In the genomic region with DNA sequence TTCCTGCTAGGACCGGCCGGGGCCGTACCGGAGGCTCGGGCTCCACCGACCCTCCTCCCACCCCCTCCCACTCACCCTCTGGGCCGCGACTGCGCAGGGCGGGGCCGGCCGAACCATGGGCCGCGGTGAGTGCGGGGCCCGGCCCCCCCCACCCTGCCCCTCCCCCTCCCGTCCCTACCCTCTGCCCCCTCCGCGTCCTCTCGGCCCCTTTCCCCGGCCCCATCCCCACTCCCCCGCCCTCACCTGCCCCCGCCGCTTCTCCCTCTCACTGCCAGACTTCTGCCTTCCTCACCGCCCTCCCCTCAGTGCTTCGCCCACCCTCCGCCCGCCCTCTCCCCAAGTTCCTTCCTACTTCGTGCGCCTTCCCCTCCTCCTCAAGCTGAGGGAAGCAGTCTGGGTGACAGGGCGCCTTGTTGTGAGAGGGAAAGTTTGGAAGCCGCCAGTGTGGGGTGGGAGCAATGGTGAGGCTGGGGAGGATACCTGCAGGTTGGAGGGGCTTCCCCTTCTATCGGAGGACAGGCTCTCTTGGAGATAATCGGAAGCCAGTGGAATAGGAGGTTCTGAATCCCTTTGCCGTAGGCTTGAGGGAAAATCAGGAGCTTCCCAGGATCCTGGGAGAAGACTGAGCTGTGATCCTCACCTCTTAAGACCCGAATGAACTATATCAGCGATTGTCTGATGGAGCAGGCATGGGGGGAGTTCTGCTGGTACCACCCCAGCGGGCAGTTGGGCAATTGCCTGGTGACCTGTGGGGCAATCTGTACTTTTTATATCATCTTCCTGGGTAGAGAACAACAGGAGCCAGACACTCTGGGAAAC, we compare ENCODE assay signal across 8 cellular contexts. TPM values are rescaled to one million over a fixed set of nuclear protein-coding genes. Genes with fewer than 3 reads are reported as not detected.
DNase-seq lines count a peak whose midpoint lies in the region; ATAC-seq and TF ChIP-seq lines count a peak whose summit lies in the region.

No MANE protein-coding gene starts in this region.

- peaks cover 43% of the 10 kb centered on the region for H3K36me3 ChIP-seq in OCI-LY1 (ENCODE audit: insufficient read depth, low read length)
- H3K36me3 ChIP-seq in ovary, result no peaks in the 10 kb centered on the region

- H3F3A ChIP-seq in OCI-LY1 (ENCODE audit: insufficient read depth, low read length), result 0 out of 2 replicates have a peak, but pooled peaks cover 7% of the 10 kb centered on the region

- H2AFZ ChIP-seq in OCI-LY1 (ENCODE audit: low read length), result no peak overlapping the region

- peak; percentile 33 for TF ChIP-seq POLR2A in ovary (IDR thresholded peaks at IDR 0.05)

- H3K4me1 ChIP-seq in OCI-LY1 (ENCODE audit: insufficient read depth, low read length, severe bottlenecking), result peaks cover 52% of the 10 kb centered on the region
- peaks cover 16% of the 10 kb centered on the region for H3K4me1 ChIP-seq in ovary (ENCODE audit: insufficient read depth)

- H3K9me2 ChIP-seq in OCI-LY1 (ENCODE audit: low read depth, low read length), result no peaks in the 10 kb centered on the region

- peaks cover 11% of the 10 kb centered on the region for H3K79me2 ChIP-seq in OCI-LY1 (ENCODE audit: insufficient read depth, low read length)

- H3K9me3 ChIP-seq in OCI-LY1 (ENCODE audit: low read length) (no peaks in the 10 kb centered on the region), ovary (no peaks in the 10 kb centered on the region)

- H3K27me3 ChIP-seq in OCI-LY1 (ENCODE audit: insufficient read depth, low read length) (no peaks in the 10 kb centered on the region), ovary (no peaks in the 10 kb centered on the region)

- H3K4me3 ChIP-seq in OCI-LY1 (ENCODE audit: low read depth, low read length, poor library complexity, severe bottlenecking), result peak overlapping the region; percentile 75
- H3K4me3 ChIP-seq in ovary, result peak overlapping the region; percentile 72

- DNase-seq in DMS53 (lab: John Stamatoyannopoulos, UW), result peak; percentile 72
- DNase-seq in DMS53 treated with DMSO at 0.1 percent for 48 hours (lab: John Stamatoyannopoulos, UW; ENCODE audit: unreplicated experiment), result no peak
- DNase-seq in activated naive CD4-positive, alpha-beta T cell treated with anti-CD3 and anti-CD28 coated beads, Interleukin-2, amount 50 U/mL, for 72 hours (ENCODE audit: low spot score in 2 of 2), result peak; percentile 21 to 72
- peak; percentile 76 for DNase-seq in Right ventricle myocardium superior
- peak; percentile 72 to 79 (median 77) for DNase-seq in ovary

- H3K27ac ChIP-seq in OCI-LY1 (ENCODE audit: low read depth, low read length, poor library complexity, severe bottlenecking) (peak overlapping the region; percentile 85), ovary (peak overlapping the region; percentile 96 to 98)

- TF ChIP-seq EP300 in ovary (IDR thresholded peaks at IDR 0.05), result no peak

- peaks cover 22 to 24% of the 10 kb centered on the region in 2 donors for H3K36me3 Mint-ChIP-seq in activated naive CD4-positive, alpha-beta T cell treated with anti-CD3 and anti-CD28 coated beads, Interleukin-2, amount 50 U/mL, for 72 hours

- TF ChIP-seq CTCF in OCI-LY1 (IDR thresholded peaks at IDR 0.05; ENCODE audit: low read length) (no peak), ovary (IDR thresholded peaks at IDR 0.05) (no peak)

- intact Hi-C loops in Right ventricle myocardium superior (cut with DNase I) (no loop called here), ovary (cut with DNase I) (loop anchor here in 1 of 4 donors (5.0 kb wide), 1 partner anchor 89 kb away; a partner anchor contains a TSS)

- peak overlapping the region; percentile 93 for H3K4me2 ChIP-seq in OCI-LY1 (ENCODE audit: low read length)

- WGBS in ovary, 3 donors, result 0 to 1% (median 0%) methylated on average over 23 to 38 of the region's 38 CpGs

- ATAC-seq in activated naive CD4-positive, alpha-beta T cell treated with anti-CD3 and anti-CD28 coated beads, Interleukin-2, amount 50 U/mL, for 72 hours, result no peak
- no peak for ATAC-seq in Right ventricle myocardium superior (ENCODE audit: poor library complexity)
- no peak for ATAC-seq in GM18502 (IDR thresholded peaks at IDR 0.05; ENCODE audit: poor library complexity, unreplicated experiment)
- no peak for ATAC-seq in HG03571 (IDR thresholded peaks at IDR 0.05; ENCODE audit: unreplicated experiment)

- no peaks in the 10 kb centered on the region for H4K20me1 ChIP-seq in OCI-LY1 (ENCODE audit: insufficient read depth, low read length)

- H3K9me3 Mint-ChIP-seq in activated naive CD4-positive, alpha-beta T cell treated with anti-CD3 and anti-CD28 coated beads, Interleukin-2, amount 50 U/mL, for 72 hours, result no peaks in the 10 kb centered on the region

- H3K27ac Mint-ChIP-seq in activated naive CD4-positive, alpha-beta T cell treated with anti-CD3 and anti-CD28 coated beads, Interleukin-2, amount 50 U/mL, for 72 hours, result peak overlapping the region; percentile 97 to 100

- peak overlapping the region; percentile 83 for H3K9ac ChIP-seq in OCI-LY1 (ENCODE audit: low read length)

RNA-seq across cellular contexts. Expression of a gene that starts 0.5 kb away (rescaled TPM):
- total RNA-seq in activated naive CD4-positive, alpha-beta T cell treated with anti-CD3 and anti-CD28 coated beads, Interleukin-2, amount 50 U/mL, for 72 hours, result 10 to 100 TPM; 66.4 to 77.5 TPM
- 25.4 TPM for total RNA-seq in Right ventricle myocardium superior
- 100 to 1,000 TPM in 2 of 7 donors, 10 to 100 TPM in 5; 25.2 to 122 (median 79.7) TPM for total RNA-seq in ovary
- polyA plus RNA-seq in ovary, result 10 to 100 TPM; 18.1 to 35.0 TPM

RNA-seq across cellular contexts. Expression of a gene that starts 2.8 kb away (rescaled TPM):
- 10 to 100 TPM; 24.9 to 79.8 TPM for total RNA-seq in activated naive CD4-positive, alpha-beta T cell treated with anti-CD3 and anti-CD28 coated beads, Interleukin-2, amount 50 U/mL, for 72 hours
- total RNA-seq in Right ventricle myocardium superior, result 16.4 TPM
- total RNA-seq in ovary, result 10 to 100 TPM; 22.1 to 84.9 (median 29.2) TPM
- 10 to 100 TPM; 34.9 to 62.1 TPM for polyA plus RNA-seq in ovary

RNA-seq across cellular contexts. Expression of a gene that starts 23.9 kb away (rescaled TPM):
- total RNA-seq in activated naive CD4-positive, alpha-beta T cell treated with anti-CD3 and anti-CD28 coated beads, Interleukin-2, amount 50 U/mL, for 72 hours, result 100 to 1,000 TPM in 1 of 2 donors, 10 to 100 TPM in 1; 77.1 to 122 TPM
- total RNA-seq in Right ventricle myocardium superior (95.0 TPM), ovary (100 to 1,000 TPM in 1 of 7 donors, 10 to 100 TPM in 6; 70.7 to 100 (median 97.4) TPM)
- polyA plus RNA-seq in ovary, result 100 to 1,000 TPM; 128 to 226 TPM

RNA-seq across cellular contexts. Expression of a gene that starts 26.7 kb away (rescaled TPM):
- total RNA-seq in activated naive CD4-positive, alpha-beta T cell treated with anti-CD3 and anti-CD28 coated beads, Interleukin-2, amount 50 U/mL, for 72 hours, result 1 to 10 TPM in 1 of 2 donors, under 1 TPM in 1; 0.75 to 3.4 TPM
- 0.08 TPM for total RNA-seq in Right ventricle myocardium superior
- under 1 TPM in 6 of 7 donors, not detected in 1; 0.08 to 0.48 (median 0.30) TPM for total RNA-seq in ovary
- under 1 TPM; 0.15 to 0.48 TPM for polyA plus RNA-seq in ovary

RNA-seq across cellular contexts. Expression of a gene that starts 35.2 kb away (rescaled TPM):
- total RNA-seq in activated naive CD4-positive, alpha-beta T cell treated with anti-CD3 and anti-CD28 coated beads, Interleukin-2, amount 50 U/mL, for 72 hours, result 100 to 1,000 TPM; 267 to 292 TPM
- 63.5 TPM for total RNA-seq in Right ventricle myocardium superior
- total RNA-seq in ovary, result 100 to 1,000 TPM in 2 of 7 donors, 10 to 100 TPM in 5; 21.1 to 479 (median 66.4) TPM
- 10 to 100 TPM; 30.8 to 87.4 TPM for polyA plus RNA-seq in ovary
